ENCODE assay signal across 19 cellular contexts in the genomic region with DNA sequence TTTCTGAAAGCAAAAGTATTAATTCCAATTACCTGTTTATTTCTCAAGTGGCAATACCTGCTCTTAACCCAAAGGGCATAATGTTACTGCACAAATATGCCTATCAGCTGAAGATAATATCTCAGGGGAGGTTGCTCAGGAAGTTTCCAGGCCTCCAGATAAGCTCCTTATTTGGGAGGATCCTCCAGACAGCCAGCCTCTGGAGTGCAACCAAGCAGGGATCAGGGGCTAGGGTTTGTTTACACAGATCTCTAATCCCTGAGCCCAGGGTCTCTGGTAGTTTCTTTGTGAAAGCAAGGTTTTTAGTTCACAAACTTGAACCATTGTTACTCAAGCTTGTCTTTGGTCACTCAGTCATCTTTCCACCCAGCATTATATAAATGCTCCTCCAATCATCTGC.
"Had no signal": no experiment of that assay in that cellular context is flagged by ENCODE, and none has a peak within 500 bp of the region (broad histone marks: within the 10 kb centered on the region; RNA-seq: fewer than 3 reads in every experiment).

No MANE protein-coding gene starts in this region.

- H3K4me3 ChIP-seq: body of pancreas, dorsolateral prefrontal cortex, gastrocnemius medialis, left ventricle myocardium inferior, psoas muscle, thoracic aorta had no signal

- H3K27me3 Mint-ChIP-seq: activated T-cell treated with anti-CD3 and anti-CD28 coated beads, Interleukin-2, amount 50 U/mL, for 24 hours; stimulated activated memory B cell treated with anti-CD40 and anti-IgM and Interleukin-4, amounts not matched to agents 10 μg/mL and 1 μg/mL and 100 μg/mL, for 72 hours had no signal

- H3K27ac ChIP-seq: body of pancreas, dorsolateral prefrontal cortex, gastrocnemius medialis, left ventricle myocardium inferior, psoas muscle, thoracic aorta had no signal

- H3K27me3 ChIP-seq: body of pancreas, gastrocnemius medialis had no signal

- H3K4me3 Mint-ChIP-seq: activated CD4-positive, alpha-beta T cell treated with anti-CD3 and anti-CD28 coated beads, Interleukin-2, amount 10 ng/mL, durations not matched to agents 7 days and 5 days; activated CD8-positive, alpha-beta T cell treated with anti-CD3 and anti-CD28 coated beads, Interleukin-2, amount 10 ng/mL, durations not matched to agents 7 days and 5 days; activated naive CD8-positive, alpha-beta T cell treated with anti-CD3 and anti-CD28 coated beads, Interleukin-2, amount 10 ng/mL, durations not matched to agents 7 days and 5 days; activated T-cell treated with anti-CD3 and anti-CD28 coated beads, Interleukin-2, amount 50 U/mL, for 24 hours; stimulated activated memory B cell treated with anti-CD40 and anti-IgM and Interleukin-4, amounts not matched to agents 10 μg/mL and 1 μg/mL and 100 μg/mL, for 72 hours had no signal

- DNase-seq: activated CD4-positive, alpha-beta T cell treated with anti-CD3 and anti-CD28 coated beads, Interleukin-2, amount 10 ng/mL, durations not matched to agents 7 days and 5 days; activated CD8-positive, alpha-beta T cell treated with anti-CD3 and anti-CD28 coated beads, Interleukin-2, amount 10 ng/mL, durations not matched to agents 7 days and 5 days; activated naive CD4-positive, alpha-beta T cell treated with Interleukin-2 at 50 U/mL for 16 hours; activated naive CD8-positive, alpha-beta T cell treated with anti-CD3 and anti-CD28 coated beads, Interleukin-2, amount 10 ng/mL, durations not matched to agents 7 days and 5 days; activated T-cell treated with anti-CD3 and anti-CD28 coated beads, Interleukin-2, amount 50 U/mL, for 24 hours; body of pancreas; central memory CD4-positive, alpha-beta T cell; dorsolateral prefrontal cortex; gastrocnemius medialis; head of caudate nucleus; left ventricle myocardium inferior; psoas muscle; stimulated activated CD4-positive, alpha-beta T cell treated with anti-CD3 and anti-CD28 coated beads, Interleukin-4, amount 100 ng/mL, for 4 hours; T1000 had no signal

- H3K4me1 Mint-ChIP-seq: activated CD4-positive, alpha-beta T cell treated with anti-CD3 and anti-CD28 coated beads, Interleukin-2, amount 10 ng/mL, durations not matched to agents 7 days and 5 days; activated naive CD8-positive, alpha-beta T cell treated with anti-CD3 and anti-CD28 coated beads, Interleukin-2, amount 10 ng/mL, durations not matched to agents 7 days and 5 days; stimulated activated memory B cell treated with anti-CD40 and anti-IgM and Interleukin-4, amounts not matched to agents 10 μg/mL and 1 μg/mL and 100 μg/mL, for 72 hours had no signal

- H3K4me1 ChIP-seq: body of pancreas, gastrocnemius medialis, left ventricle myocardium inferior, psoas muscle had no signal

- H3K9me3 ChIP-seq: gastrocnemius medialis, psoas muscle had no signal

- ATAC-seq: activated CD4-positive, CD25-positive, alpha-beta regulatory T cell treated with anti-CD3 and anti-CD28 coated beads, Interleukin-2, amount 50 U/mL, for 24 hours; activated CD8-positive, alpha-beta T cell treated with anti-CD3 and anti-CD28 coated beads, Interleukin-2, amount 10 ng/mL, durations not matched to agents 7 days and 5 days; body of pancreas; gastrocnemius medialis; psoas muscle; sciatic nerve; stimulated activated memory B cell treated with anti-CD40 and anti-IgM and Interleukin-4, amounts not matched to agents 10 μg/mL and 1 μg/mL and 100 μg/mL, for 72 hours had no signal

- H3K36me3 ChIP-seq: gastrocnemius medialis, left ventricle myocardium inferior, thoracic aorta had no signal

- H3K27ac Mint-ChIP-seq: activated CD4-positive, alpha-beta T cell treated with anti-CD3 and anti-CD28 coated beads, Interleukin-2, amount 10 ng/mL, durations not matched to agents 7 days and 5 days; activated CD8-positive, alpha-beta T cell treated with anti-CD3 and anti-CD28 coated beads, Interleukin-2, amount 10 ng/mL, durations not matched to agents 7 days and 5 days; activated naive CD8-positive, alpha-beta T cell treated with anti-CD3 and anti-CD28 coated beads, Interleukin-2, amount 10 ng/mL, durations not matched to agents 7 days and 5 days; activated T-cell treated with anti-CD3 and anti-CD28 coated beads, Interleukin-2, amount 50 U/mL, for 24 hours; activated T-helper 2 cell treated with anti-CD3 and anti-CD28 coated beads, Interferon-gamma antibody, Interleukin-2, Interleukin-4, amounts not matched to agents 10 μg/mL and 5 μg/mL and 100 μg/mL, durations not matched to agents 14 hours and 24 hours and 36 hours; stimulated activated memory B cell treated with anti-CD40 and anti-IgM and Interleukin-4, amounts not matched to agents 10 μg/mL and 1 μg/mL and 100 μg/mL, for 72 hours had no signal
